Comparison of ENCODE assay signal across 12 cellular contexts in the genomic region with DNA sequence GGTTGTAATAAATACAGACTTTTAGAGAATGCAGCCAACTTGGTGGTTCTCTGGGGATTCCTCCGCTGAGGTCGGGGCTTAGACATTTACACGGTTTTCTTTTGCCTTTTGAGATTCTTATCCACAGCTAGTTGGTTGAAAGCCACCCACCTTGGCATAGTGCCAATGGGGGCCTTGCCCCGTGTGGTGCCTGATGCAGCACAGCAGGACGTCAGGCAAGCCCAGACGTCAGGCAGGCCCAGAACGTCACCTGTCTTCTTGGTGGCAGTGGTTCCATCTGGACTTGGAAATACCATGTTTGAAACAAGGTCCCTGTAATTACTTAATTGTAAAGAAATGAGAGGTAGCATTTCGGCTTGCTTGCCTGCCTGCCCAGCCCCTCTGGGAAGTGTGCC.
DNase-seq lines count a peak whose midpoint lies in the region; TF ChIP-seq lines count a peak whose summit lies in the region.
"Had no signal": no experiment of that assay in that cellular context is flagged by ENCODE, and none has a peak within 500 bp of the region (broad histone marks: within the 10 kb centered on the region; RNA-seq: fewer than 3 reads in every experiment).

No MANE protein-coding gene starts in this region.

- H3K9me3 Mint-ChIP-seq in chondrocyte (ENCODE audit: low read depth) (no peaks in the 10 kb centered on the region), endodermal cell (no peaks in the 10 kb centered on the region)

- H3K36me3 ChIP-seq in spleen (no peaks in the 10 kb centered on the region), endodermal cell (ENCODE audit: control insufficient read depth, insufficient read depth, low read length) (no peaks in the 10 kb centered on the region)
- H3K36me3 ChIP-seq: thyroid gland had no signal

- TF ChIP-seq POLR2A in spleen (IDR thresholded peaks at IDR 0.05) = no peak

- intact Hi-C loops in spleen (cut with DNase I; ENCODE audit: low total_unique reads) = no loop called here

- H3K4me3 ChIP-seq in spleen = peak overlapping the region in 2 of 8 donors; percentile 17 to 47
- H3K4me3 ChIP-seq in endodermal cell (ENCODE audit: low read length) = no peak overlapping the region
- H3K4me3 ChIP-seq: hepatocyte, thyroid gland had no signal

- no peaks in the 10 kb centered on the region for H3K9me3 ChIP-seq in spleen
- H3K9me3 ChIP-seq in endodermal cell (ENCODE audit: control insufficient read depth, low read length) = no peaks in the 10 kb centered on the region
- H3K9me3 ChIP-seq: thyroid gland had no signal

- H3K4me3 Mint-ChIP-seq in chondrocyte (ENCODE audit: unreplicated experiment) = no peak overlapping the region
- H3K4me3 Mint-ChIP-seq in endodermal cell = no peak overlapping the region

- H3K36me3 Mint-ChIP-seq in chondrocyte (ENCODE audit: low read depth) = peaks cover 2% of the 10 kb centered on the region
- H3K36me3 Mint-ChIP-seq in endodermal cell (ENCODE audit: low read depth) = no peaks in the 10 kb centered on the region

- no peaks in the 10 kb centered on the region for H3K27me3 ChIP-seq in spleen (replicated peaks in 1 of 7)
- no peaks in the 10 kb centered on the region for H3K27me3 ChIP-seq in endodermal cell (ENCODE audit: control insufficient read depth, insufficient read depth, low read length, poor library complexity, severe bottlenecking)
- H3K27me3 ChIP-seq: hepatocyte, thyroid gland had no signal

- peak; percentile 36 for DNase-seq in NCI-H82 (lab: John Stamatoyannopoulos, UW)
- no peak for DNase-seq in NCI-H82 treated with DMSO at 0.1 percent for 48 hours (lab: John Stamatoyannopoulos, UW; ENCODE audit: unreplicated experiment)
- DNase-seq in NCI-H146 treated with DMSO at 0.1 percent for 48 hours (lab: John Stamatoyannopoulos, UW; ENCODE audit: unreplicated experiment) = peak; percentile 51
- DNase-seq in chondrocyte (ENCODE audit: low spot score) = no peak
- DNase-seq in spleen = no peak
- DNase-seq in SW480 (ENCODE audit: low spot score) = no peak
- DNase-seq in endodermal cell = no peak
- no peak for DNase-seq in DMS153 treated with DMSO at 0.1 percent for 48 hours (lab: John Stamatoyannopoulos, UW; ENCODE audit: unreplicated experiment)
- DNase-seq: thyroid gland had no signal

- H3K27me3 Mint-ChIP-seq in chondrocyte (ENCODE audit: low read depth) (no peaks in the 10 kb centered on the region), endodermal cell (ENCODE audit: insufficient read depth) (no peaks in the 10 kb centered on the region)

- no peak for TF ChIP-seq CTCF in chondrocyte (IDR thresholded peaks at IDR 0.05)
- no peak for TF ChIP-seq CTCF in spleen (IDR thresholded peaks at IDR 0.05 in 8 of 11, conservative IDR thresholded peaks at IDR 0.05 in 3 of 11)
- no peak for TF ChIP-seq CTCF in endodermal cell (conservative IDR thresholded peaks at IDR 0.05)

- WGBS in spleen, 5 donors = 32 to 53% (median 37%) methylated on average over 8 of the region's 8 CpGs
- WGBS in endodermal cell (ENCODE audit: insufficient coverage in 1 of 2, insufficient read length in 1 of 2), 2 experiments = 77 to 80% methylated on average over 7 to 8 of the region's 8 CpGs

- H3K27ac ChIP-seq in spleen = peak overlapping the region in 7 of 8 donors; percentile 55 to 87 (median 76)
- no peak overlapping the region for H3K27ac ChIP-seq in endodermal cell (ENCODE audit: low read depth, low read length)
- H3K27ac ChIP-seq: hepatocyte, RWPE1, thyroid gland, VCaP had no signal

- H3K9ac ChIP-seq in endodermal cell (ENCODE audit: extremely low read depth, low read length, poor library complexity, severe bottlenecking) = no peak overlapping the region

- H3K4me1 Mint-ChIP-seq in chondrocyte (ENCODE audit: low read depth) = peaks cover 88% of the 10 kb centered on the region
- H3K4me1 Mint-ChIP-seq in endodermal cell = peaks cover 27% of the 10 kb centered on the region

- H3K27ac Mint-ChIP-seq in chondrocyte (ENCODE audit: unreplicated experiment) = peak overlapping the region; percentile 74
- H3K27ac Mint-ChIP-seq in endodermal cell = no peak overlapping the region

- H3K4me1 ChIP-seq in spleen (peaks cover 17 to 95% (median 67%) of the 10 kb centered on the region in 6 donors), endodermal cell (ENCODE audit: control insufficient read depth, insufficient read depth, low read length) (no peaks in the 10 kb centered on the region)

Comparison
In these comparisons a context has a peak if more than half of its experiments do, and no peak if none do; other contexts are left out.
1. DNase-seq: peak in NCI-H82 (single experiment) and NCI-H146 treated with DMSO at 0.1 percent for 48 hours (single experiment); none in NCI-H82 treated with DMSO at 0.1 percent for 48 hours (single experiment), chondrocyte (single experiment), spleen (single experiment), SW480 (single experiment), endodermal cell (single experiment) and DMS153 treated with DMSO at 0.1 percent for 48 hours (single experiment).